ENCODE assay signal across 8 cellular contexts in genomic region chr12:45989857-45990467, GRCh38. TPM values are rescaled to one million over a fixed set of nuclear protein-coding genes. Genes with fewer than 3 reads are reported as not detected.
DNase-seq lines count a peak whose midpoint lies in the region; ATAC-seq and TF ChIP-seq lines count a peak whose summit lies in the region.

No MANE protein-coding gene starts in this region.

- in situ Hi-C loops in astrocyte of the cerebellum (cut with HindIII; ENCODE audit: low sequenced_read_pairs), result no loop called here

- intact Hi-C loops in spleen (cut with DNase I; ENCODE audit: low total_unique reads), result loop anchor here (10.0 kb wide), 1 partner anchor 255 kb away; no protein-coding TSS in a partner anchor

- H3K27ac ChIP-seq in iPS-20b (ENCODE audit: low read length), result peak overlapping the region; percentile 96
- peak overlapping the region; percentile 96 to 100 (median 99) for H3K27ac ChIP-seq in spleen

- peak overlapping the region; percentile 99 for H3K27ac Mint-ChIP-seq in T-helper 2 cell treated with Interferon-gamma antibody and Interleukin-4, amounts not matched to agents 5 μg/mL and 100 μg/mL, for 36 hours

- peaks cover 8% of the 10 kb centered on the region for H3K4me1 ChIP-seq in iPS-20b (ENCODE audit: insufficient read depth, low read length)
- H3K4me1 ChIP-seq in spleen, result peaks cover 40 to 65% (median 51%) of the 10 kb centered on the region in 6 donors

- no peaks in the 10 kb centered on the region for H3K9me3 Mint-ChIP-seq in T-helper 2 cell treated with Interferon-gamma antibody and Interleukin-4, amounts not matched to agents 5 μg/mL and 100 μg/mL, for 36 hours

- peak overlapping the region; percentile 97 for H3K4me3 Mint-ChIP-seq in T-helper 2 cell treated with Interferon-gamma antibody and Interleukin-4, amounts not matched to agents 5 μg/mL and 100 μg/mL, for 36 hours

- H3K9ac ChIP-seq in iPS-20b (ENCODE audit: low read depth, low read length), result peak overlapping the region; percentile 95

- peaks cover 2% of the 10 kb centered on the region for H3K27me3 Mint-ChIP-seq in T-helper 2 cell treated with Interferon-gamma antibody and Interleukin-4, amounts not matched to agents 5 μg/mL and 100 μg/mL, for 36 hours (ENCODE audit: low read depth)

- peaks cover 34% of the 10 kb centered on the region for H3K36me3 Mint-ChIP-seq in T-helper 2 cell treated with Interferon-gamma antibody and Interleukin-4, amounts not matched to agents 5 μg/mL and 100 μg/mL, for 36 hours (ENCODE audit: low read depth)

- ATAC-seq in GM21528 (IDR thresholded peaks at IDR 0.05; ENCODE audit: low FRiP score, unreplicated experiment), result peak; percentile 34

- H3K36me3 ChIP-seq in iPS-20b (ENCODE audit: insufficient read depth, low read depth, low read length) (peaks cover 7% of the 10 kb centered on the region; the same call in 1 of the 2 replicates), spleen (peaks cover 0 to 10% (median 0%) of the 10 kb centered on the region in 6 donors)

- H3K4me3 ChIP-seq in astrocyte of the cerebellum (ENCODE audit: low read depth, low read length), result peak overlapping the region; percentile 86
- peak overlapping the region; percentile 83 for H3K4me3 ChIP-seq in iPS-20b (ENCODE audit: low read length)
- peak overlapping the region; percentile 62 to 82 (median 72) for H3K4me3 ChIP-seq in spleen

- TF ChIP-seq CTCF in astrocyte of the cerebellum (IDR thresholded peaks at IDR 0.05; ENCODE audit: low read depth, low read length, missing control alignments), result no peak
- TF ChIP-seq CTCF in spleen (IDR thresholded peaks at IDR 0.05 in 8 of 11, conservative IDR thresholded peaks at IDR 0.05 in 3 of 11), result no peak

- peak in 1 of 3 donors; percentile 54 for TF ChIP-seq POLR2A in spleen (IDR thresholded peaks at IDR 0.05)

- WGBS in spleen, 5 donors, result 0 to 1% (median 0%) methylated on average over 18 to 61 of the region's 61 CpGs

- no peaks in the 10 kb centered on the region for H3K9me3 ChIP-seq in iPS-20b (ENCODE audit: insufficient read depth, low read depth, low read length)
- no peaks in the 10 kb centered on the region for H3K9me3 ChIP-seq in spleen

- DNase-seq in Daoy (ENCODE audit: low read depth) (peak; percentile 63), HuH-7 (ENCODE audit: low spot score) (peak; percentile 30), astrocyte of the cerebellum (ENCODE audit: low read depth) (no peak), spleen (peak; percentile 93), iPS-NIHi11 (ENCODE audit: low spot score) (no peak)
- DNase-seq in T-helper 2 cell treated with Interferon-gamma antibody and Interleukin-4, amounts not matched to agents 5 μg/mL and 100 μg/mL, for 36 hours (ENCODE audit: low spot score), result peak; percentile 61

- H3K4me1 Mint-ChIP-seq in T-helper 2 cell treated with Interferon-gamma antibody and Interleukin-4, amounts not matched to agents 5 μg/mL and 100 μg/mL, for 36 hours (ENCODE audit: low read depth), result peaks cover 45% of the 10 kb centered on the region

- H3K27me3 ChIP-seq in iPS-20b (ENCODE audit: insufficient read depth, low read length) (peaks cover 3% of the 10 kb centered on the region; the same call in 1 of the 2 replicates), spleen (replicated peaks in 1 of 7) (no peaks in the 10 kb centered on the region)

RNA-seq across cellular contexts. Expression of gene SCAF11, which starts 0.4 kb away (rescaled TPM):
- total RNA-seq in Daoy (2014; rRNA removed; shearing (Covaris generic)), result 62.7 and 92.8 TPM in 2 replicates
- 100 to 1,000 TPM; 162 to 249 (median 188) TPM for total RNA-seq in spleen
- 10 to 100 TPM; 30.0 to 34.1 (median 31.2) TPM for polyA plus RNA-seq in spleen

Comparison
In these comparisons a context has a peak if more than half of its experiments do, and no peak if none do; other contexts are left out.
1. DNase-seq: peak in Daoy (single experiment), HuH-7 (single experiment), T-helper 2 cell treated with Interferon-gamma antibody and Interleukin-4, amounts not matched to agents 5 μg/mL and 100 μg/mL, for 36 hours (single experiment) and spleen (single experiment); none in astrocyte of the cerebellum (single experiment) and iPS-NIHi11 (single experiment).
2. Peak in every context shown above with its lines, with median percentiles within 50 percentile points of each other: H3K4me3 ChIP-seq.